ENCODE assay signal across 8 cellular contexts in genomic region chr2:131105156-131105949, GRCh38. TPM values are rescaled to one million over a fixed set of nuclear protein-coding genes. Genes with fewer than 3 reads are reported as not detected.
DNase-seq lines count a peak whose midpoint lies in the region; ATAC-seq lines count a peak whose summit lies in the region.

Gene PLEKHB2 (plus strand): TSS chr2:131105336. CDS start chr2:131120942, 15,606 bp downstream.

- H3K23ac ChIP-seq in mesendoderm (ENCODE audit: low read length) = peak within 1 kb of the TSS; percentile 83

- peaks cover 35 to 62% (median 49%) of the 10 kb centered on the region in 4 donors for H3K4me1 Mint-ChIP-seq in CD4-positive, CD25-positive, alpha-beta regulatory T cell
- H3K4me1 Mint-ChIP-seq in effector memory CD8-positive, alpha-beta T cell (ENCODE audit: low read depth in 2 of 2) = peaks cover 35 to 42% of the 10 kb centered on the region in 2 donors

- WGBS in mesendoderm (ENCODE audit: extremely low coverage, insufficient coverage, low lambda C conversion rate) = no CpG with 5 or more reads among the region's 66 CpGs

- peak within 1 kb of the TSS; percentile 89 to 99 (median 99) for H3K27ac Mint-ChIP-seq in CD4-positive, CD25-positive, alpha-beta regulatory T cell
- peak within 1 kb of the TSS; percentile 93 to 97 for H3K27ac Mint-ChIP-seq in effector memory CD8-positive, alpha-beta T cell

- H3K4me2 ChIP-seq in mesendoderm (ENCODE audit: low read length) = peak within 1 kb of the TSS; percentile 70

- H4K8ac ChIP-seq in mesendoderm (ENCODE audit: low read depth, low read length) = no peak within 1 kb of the TSS

- H3K4ac ChIP-seq in mesendoderm (ENCODE audit: low read depth, low read length) = peak within 1 kb of the TSS; percentile 85

- peak within 1 kb of the TSS; percentile 78 for H4K5ac ChIP-seq in mesendoderm (ENCODE audit: low read length)

- peak within 1 kb of the TSS; percentile 90 to 99 (median 96) for H3K4me3 Mint-ChIP-seq in CD4-positive, CD25-positive, alpha-beta regulatory T cell
- peak within 1 kb of the TSS; percentile 89 to 94 for H3K4me3 Mint-ChIP-seq in effector memory CD8-positive, alpha-beta T cell

- peak; percentile 73 to 81 for ATAC-seq in CD4-positive, CD25-positive, alpha-beta regulatory T cell (ENCODE audit: low read depth in 2 of 2)
- ATAC-seq in GM19328 (IDR thresholded peaks at IDR 0.05; ENCODE audit: unreplicated experiment) (peak; percentile 72), HG03469 (IDR thresholded peaks at IDR 0.05; ENCODE audit: unreplicated experiment) (peak; percentile 67)
- ATAC-seq in effector memory CD8-positive, alpha-beta T cell (replicated peaks) = peak; percentile 75

- H2BK15ac ChIP-seq in mesendoderm (replicated peaks; ENCODE audit: low read depth) = no peak within 1 kb of the TSS

- CTCF ChIA-PET in activated CD8-positive, alpha-beta memory T cell treated with anti-CD3 and anti-CD28 coated beads for 36 hours (lab: Charles Lee) = interaction anchor here (0.9 to 1.8 kb wide), 2 partner anchors 11 to 12 kb away, joined by 3 to 11 read pairs; partner anchors contain the start of gene FAM168B

- H3K9me3 ChIP-seq in CD4-positive, CD25-positive, alpha-beta regulatory T cell (ENCODE audit: control insufficient read depth in 2 of 2, low read length in 2 of 2) = no peaks in the 10 kb centered on the region

- peaks cover 46% of the 10 kb centered on the region for H3K79me2 ChIP-seq in mesendoderm (ENCODE audit: control insufficient read depth, insufficient read depth, low read length)

- no peaks in the 10 kb centered on the region for H3K27me3 Mint-ChIP-seq in CD4-positive, CD25-positive, alpha-beta regulatory T cell
- H3K27me3 Mint-ChIP-seq in effector memory CD8-positive, alpha-beta T cell = no peaks in the 10 kb centered on the region

- no peak within 1 kb of the TSS for H2AK5ac ChIP-seq in mesendoderm (ENCODE audit: low read length)

- H2BK120ac ChIP-seq in mesendoderm (ENCODE audit: low read depth, low read length) = no peak within 1 kb of the TSS

- peak within 1 kb of the TSS; percentile 98 for H3K27ac ChIP-seq in CD4-positive, CD25-positive, alpha-beta regulatory T cell (ENCODE audit: insufficient read depth, low read length, poor library complexity, severe bottlenecking)
- H3K27ac ChIP-seq in mesendoderm (ENCODE audit: low read depth, low read length) = peak within 1 kb of the TSS; percentile 86

- peaks cover 4% of the 10 kb centered on the region for H3K36me3 Mint-ChIP-seq in CD4-positive, CD25-positive, alpha-beta regulatory T cell
- H3K36me3 Mint-ChIP-seq in effector memory CD8-positive, alpha-beta T cell (ENCODE audit: insufficient read depth) = peaks cover 33% of the 10 kb centered on the region

- peaks cover 3% of the 10 kb centered on the region for H3K36me3 ChIP-seq in CD4-positive, CD25-positive, alpha-beta regulatory T cell (ENCODE audit: control insufficient read depth, insufficient read depth, low read length)
- no peaks in the 10 kb centered on the region for H3K36me3 ChIP-seq in mesendoderm (ENCODE audit: control insufficient read depth, insufficient read depth, low read length)

- H3K56ac ChIP-seq in mesendoderm (ENCODE audit: low read length) = peak within 1 kb of the TSS; percentile 93

- peaks cover 36% of the 10 kb centered on the region for H3K4me1 ChIP-seq in CD4-positive, CD25-positive, alpha-beta regulatory T cell (ENCODE audit: control insufficient read depth, insufficient read depth, low read length, poor library complexity, severe bottlenecking)
- H3K4me1 ChIP-seq in mesendoderm (ENCODE audit: control insufficient read depth, low read depth, low read length) = peaks cover 8% of the 10 kb centered on the region

- no peaks in the 10 kb centered on the region for H3K27me3 ChIP-seq in CD4-positive, CD25-positive, alpha-beta regulatory T cell (ENCODE audit: control insufficient read depth, insufficient read depth, low read length)
- no peaks in the 10 kb centered on the region for H3K27me3 ChIP-seq in mesendoderm (ENCODE audit: insufficient read depth, low read length, poor library complexity)

- H3K79me1 ChIP-seq in mesendoderm (ENCODE audit: low read length) = peaks cover 14% of the 10 kb centered on the region

- H3K9me3 Mint-ChIP-seq in CD4-positive, CD25-positive, alpha-beta regulatory T cell = no peaks in the 10 kb centered on the region
- H3K9me3 Mint-ChIP-seq in effector memory CD8-positive, alpha-beta T cell = no peaks in the 10 kb centered on the region

- H2BK5ac ChIP-seq in mesendoderm (ENCODE audit: low read length) = peak within 1 kb of the TSS; percentile 84

- H3K9ac ChIP-seq in mesendoderm (ENCODE audit: low read length) = peak within 1 kb of the TSS; percentile 87

- H3K18ac ChIP-seq in mesendoderm (ENCODE audit: low read length) = peak within 1 kb of the TSS; percentile 89

- POLR2A ChIA-PET in activated CD8-positive, alpha-beta memory T cell treated with anti-CD3 and anti-CD28 coated beads for 36 hours (lab: Charles Lee) = interaction anchor here (0.9 to 3.8 kb wide), 4 partner anchors 9 to 281 kb away, joined by 3 to 15 read pairs (median 4); partner anchors contain the start of gene FAM168B

- DNase-seq in CD4-positive, CD25-positive, alpha-beta regulatory T cell = peak; percentile 91 to 95 (median 93)
- peak; percentile 85 for DNase-seq in NK-92 treated with Interleukin-12 subunit alpha and Interleukin-12 subunit beta, amount 100 ng/mL, for 24 hours (lab: John Stamatoyannopoulos, UW)
- DNase-seq in effector memory CD8-positive, alpha-beta T cell = peak; percentile 92 to 96 (median 95)
- peak; percentile 94 for DNase-seq in mesendoderm
- DNase-seq in stimulated activated CD8-positive, alpha-beta memory T cell treated with anti-CD3 and anti-CD28 coated beads, Interleukin-15, amount 100 ng/mL, for 1 hour (ENCODE audit: low read depth) = peak; percentile 84

- H3K4me3 ChIP-seq in CD4-positive, CD25-positive, alpha-beta regulatory T cell (ENCODE audit: low read depth, low read length) = peak within 1 kb of the TSS; percentile 89
- H3K4me3 ChIP-seq in mesendoderm (ENCODE audit: low read length) = peak within 1 kb of the TSS; percentile 84

RNA-seq across cellular contexts. Expression of gene PLEKHB2, which starts in this region (rescaled TPM):
- total RNA-seq in CD4-positive, CD25-positive, alpha-beta regulatory T cell = 85.5 TPM
- 10 to 100 TPM; 64.3 to 75.2 (median 71.5) TPM for polyA plus RNA-seq in CD4-positive, CD25-positive, alpha-beta regulatory T cell
- total RNA-seq in activated CD8-positive, alpha-beta memory T cell treated with anti-CD3 and anti-CD28 coated beads for 36 hours = 10 to 100 TPM; 50.7 to 52.7 TPM
- 38.6 TPM for polyA plus RNA-seq in mesendoderm (2013, experiment 1 of 2)
- polyA plus RNA-seq in mesendoderm (2013, experiment 2 of 2) = 39.3 TPM

Comparison
In these comparisons a context has a peak if more than half of its experiments do, and no peak if none do; other contexts are left out.
1. Peak in every context shown above with its lines: DNase-seq, ATAC-seq, H3K4me3 ChIP-seq and H3K27ac ChIP-seq.